Comparison of ENCODE assay signal across 12 cellular contexts in genomic region chr20:62716198-62716940, GRCh38. TPM values are rescaled to one million over a fixed set of nuclear protein-coding genes. Genes with fewer than 3 reads are reported as not detected.
DNase-seq lines count a peak whose midpoint lies in the region; ATAC-seq and TF ChIP-seq lines count a peak whose summit lies in the region.
"Had no signal": no experiment of that assay in that cellular context is flagged by ENCODE, and none has a peak within 500 bp of the region (broad histone marks: within the 10 kb centered on the region; RNA-seq: fewer than 3 reads in every experiment).

No MANE protein-coding gene starts in this region.

- TF ChIP-seq CTCF in vagina (IDR thresholded peaks at IDR 0.05) (no peak), GM13976 (IDR thresholded peaks at IDR 0.05; ENCODE audit: borderline replicate concordance, control extremely low read depth, extremely low read depth, insufficient read depth, missing control alignments) (no peak)

- H3K36me3 ChIP-seq in vagina = no peaks in the 10 kb centered on the region

- no peak for ATAC-seq in left ventricle myocardium superior
- ATAC-seq in activated T-cell treated with anti-CD3 and anti-CD28 coated beads, Interleukin-2, amount 50 U/mL, for 72 hours (replicated peaks in 1 of 2) = peak; percentile 62 to 80
- ATAC-seq in left colon = peak; percentile 24

- intact Hi-C loops in left ventricle myocardium superior (cut with micrococcal nuclease) (no loop called here), cardiac septum (cut with DNase I) (no loop called here), left colon (cut with DNase I, micrococcal nuclease) (no loop called here), vagina (cut with DNase I) (no loop called here)

- no peak for TF ChIP-seq POLR2A in vagina (IDR thresholded peaks at IDR 0.05)

- peak overlapping the region; percentile 2 to 53 for H3K4me3 Mint-ChIP-seq in activated T-cell treated with anti-CD3 and anti-CD28 coated beads, Interleukin-2, amount 50 U/mL, for 72 hours

- H3K9me3 Mint-ChIP-seq in activated T-cell treated with anti-CD3 and anti-CD28 coated beads, Interleukin-2, amount 50 U/mL, for 72 hours = peaks cover 6% of the 10 kb centered on the region in 2 donors

- peaks cover 14% of the 10 kb centered on the region for H3K4me1 Mint-ChIP-seq in activated T-cell treated with anti-CD3 and anti-CD28 coated beads, Interleukin-2, amount 50 U/mL, for 72 hours (ENCODE audit: low read depth)

- peak; percentile 17 for DNase-seq in left ventricle myocardium superior
- no peak for DNase-seq in cardiac septum (ENCODE audit: low spot score)
- DNase-seq in activated T-cell treated with anti-CD3 and anti-CD28 coated beads, Interleukin-2, amount 50 U/mL, for 72 hours = peak in 1 of 2 donors; percentile 29
- no peak for DNase-seq in left colon
- no peak for DNase-seq in ACHN
- DNase-seq in vagina (ENCODE audit: extremely low spot score in 2 of 2) = no peak
- DNase-seq in GM13976 (ENCODE audit: low spot score) = no peak
- no peak for DNase-seq in SHP77 (lab: John Stamatoyannopoulos, UW)
- DNase-seq: NCI-H1694 treated with DMSO at 0.1 percent for 48 hours, SHP77 treated with DMSO at 0.1 percent for 48 hours, trophoblast cell had no signal

- H3K27ac ChIP-seq in vagina = no peak overlapping the region

- H3K4me1 ChIP-seq in vagina = no peaks in the 10 kb centered on the region

- H3K9me3 ChIP-seq in vagina = no peaks in the 10 kb centered on the region

- H3K27me3 ChIP-seq in vagina = peaks cover under 1% of the 10 kb centered on the region

- H3K27ac Mint-ChIP-seq in activated T-cell treated with anti-CD3 and anti-CD28 coated beads, Interleukin-2, amount 50 U/mL, for 72 hours = no peak overlapping the region

- H3K27me3 Mint-ChIP-seq in activated T-cell treated with anti-CD3 and anti-CD28 coated beads, Interleukin-2, amount 50 U/mL, for 72 hours (ENCODE audit: low read depth) = peaks cover 22% of the 10 kb centered on the region

- H3K4me3 ChIP-seq in vagina = no peak overlapping the region
- H3K4me3 ChIP-seq: skin epidermis had no signal

- in situ Hi-C loops in ACHN (cut with HindIII; ENCODE audit: low pct_ligation_motif_present, low pct_unique_long_range_greater_than_20kb, low sequenced_read_pairs) (no loop called here), GM13976 (cut with MboI; ENCODE audit: low sequenced_read_pairs, unreplicated experiment) (no loop called here)

- H3K36me3 Mint-ChIP-seq in activated T-cell treated with anti-CD3 and anti-CD28 coated beads, Interleukin-2, amount 50 U/mL, for 72 hours (ENCODE audit: insufficient read depth in 2 of 2) = peaks cover 1 to 12% of the 10 kb centered on the region in 2 donors

RNA-seq across cellular contexts. Expression of gene NTSR1, which starts 7.7 kb away (rescaled TPM):
- not detected for total RNA-seq in left ventricle myocardium superior
- total RNA-seq in cardiac septum = 0.08 TPM
- not detected for total RNA-seq in activated T-cell treated with anti-CD3 and anti-CD28 coated beads, Interleukin-2, amount 50 U/mL, for 72 hours
- 1 to 10 TPM in 1 of 2 donors, not detected in 1; 2.3 TPM for total RNA-seq in left colon
- total RNA-seq in vagina = 0.49 TPM
